ENCODE assay signal across 8 cellular contexts in genomic region chr11:87036756-87037449, GRCh38. TPM values are rescaled to one million over a fixed set of nuclear protein-coding genes. Genes with fewer than 3 reads are reported as not detected.
A peak's percentile ranks its signal among the peaks of the same experiment; 100 is the strongest.
DNase-seq lines count a peak whose midpoint lies in the region; ATAC-seq and TF ChIP-seq lines count a peak whose summit lies in the region.

No MANE protein-coding gene starts in this region.

- CTCF ChIA-PET in Calu3 (lab: Charles Lee): interaction anchor here (1.0 kb wide), 1 partner anchor 61 kb away, joined by 5 read pairs; no protein-coding TSS in a partner anchor

- peak overlapping the region; percentile 69 for H3K4me3 ChIP-seq in LNCaP clone FGC (ENCODE audit: low read depth, low read length)
- peak overlapping the region; percentile 42 for H3K4me3 ChIP-seq in mesendoderm (ENCODE audit: low read length)
- H3K4me3 ChIP-seq in aorta (ENCODE audit: low read length in 2 of 2): peak overlapping the region in 1 of 2 donors; percentile 90

- H3K36me3 ChIP-seq in mesendoderm (ENCODE audit: control insufficient read depth, insufficient read depth, low read length) (no peaks in the 10 kb centered on the region), aorta (ENCODE audit: control insufficient read depth in 1 of 2, insufficient read depth in 2 of 2, low read length in 1 of 2) (no peaks in the 10 kb centered on the region)

- TF ChIP-seq CTCF in Calu3 (IDR thresholded peaks at IDR 0.05; ENCODE audit: unreplicated experiment) (no peak), LNCaP clone FGC (IDR thresholded peaks at IDR 0.05; ENCODE audit: control insufficient read depth, extremely low read depth, insufficient read depth) (no peak)

- peak overlapping the region; percentile 22 for H3K4me2 ChIP-seq in mesendoderm (ENCODE audit: low read length)

- H3K27me3 Mint-ChIP-seq in Calu3 (ENCODE audit: unreplicated experiment): no peaks in the 10 kb centered on the region
- no peaks in the 10 kb centered on the region for H3K27me3 Mint-ChIP-seq in central memory CD8-positive, alpha-beta T cell

- no TSS peak for BruUV-seq in Calu3 (replicated peaks; lab: Mats Ljungman, UMichigan)

- H3K4ac ChIP-seq in mesendoderm (ENCODE audit: low read depth, low read length): peak overlapping the region; percentile 73

- H2BK15ac ChIP-seq in mesendoderm (replicated peaks; ENCODE audit: low read depth): peak overlapping the region; percentile 62

- intact Hi-C loops in Calu3 (cut with micrococcal nuclease; ENCODE audit: unreplicated experiment) (no loop called here), aorta (cut with DNase I) (loop anchor here in 1 of 2 donors (5.0 kb wide), 1 partner anchor 80 kb away; the partner anchor contains the start of gene FZD4)

- no CpG with 5 or more reads among the region's 10 CpGs for WGBS in mesendoderm (ENCODE audit: extremely low coverage, insufficient coverage, low lambda C conversion rate)
- 36 to 37% methylated on average over 10 of the region's 10 CpGs for WGBS in aorta, 2 donors

- H3K27me3 ChIP-seq in mesendoderm (ENCODE audit: insufficient read depth, low read length, poor library complexity) (no peaks in the 10 kb centered on the region), aorta (ENCODE audit: control insufficient read depth in 1 of 2, insufficient read depth in 2 of 2, low read length in 1 of 2) (no peaks in the 10 kb centered on the region)

- H3K79me1 ChIP-seq in mesendoderm (ENCODE audit: low read length): peaks cover 2% of the 10 kb centered on the region

- peak overlapping the region; percentile 76 for H3K9ac ChIP-seq in mesendoderm (ENCODE audit: low read length)

- no peaks in the 10 kb centered on the region for H3K9me3 Mint-ChIP-seq in Calu3 (ENCODE audit: low read depth, unreplicated experiment)
- no peaks in the 10 kb centered on the region for H3K9me3 Mint-ChIP-seq in central memory CD8-positive, alpha-beta T cell

- H3K18ac ChIP-seq in mesendoderm (ENCODE audit: low read length): peak overlapping the region; percentile 83

- H4K8ac ChIP-seq in mesendoderm (ENCODE audit: low read depth, low read length): no peak overlapping the region

- no peaks in the 10 kb centered on the region for H3K9me3 ChIP-seq in aorta (ENCODE audit: control insufficient read depth, low read length)

- peak overlapping the region; percentile 90 for H3K27ac Mint-ChIP-seq in Calu3 (ENCODE audit: unreplicated experiment)
- H3K27ac Mint-ChIP-seq in central memory CD8-positive, alpha-beta T cell (ENCODE audit: low read depth): peak overlapping the region; percentile 78

- H4K5ac ChIP-seq in mesendoderm (ENCODE audit: low read length): no peak overlapping the region

- no peak overlapping the region for H2BK120ac ChIP-seq in mesendoderm (ENCODE audit: low read depth, low read length)

- peak overlapping the region; percentile 88 for H3K56ac ChIP-seq in mesendoderm (ENCODE audit: low read length)

- H3K4me3 Mint-ChIP-seq in Calu3 (ENCODE audit: low read depth, unreplicated experiment): peak overlapping the region; percentile 98
- peak overlapping the region; percentile 91 for H3K4me3 Mint-ChIP-seq in central memory CD8-positive, alpha-beta T cell

- peaks cover 9% of the 10 kb centered on the region for H3K4me1 Mint-ChIP-seq in Calu3 (ENCODE audit: low read depth, unreplicated experiment)
- peaks cover 53% of the 10 kb centered on the region for H3K4me1 Mint-ChIP-seq in central memory CD8-positive, alpha-beta T cell

- H3K4me1 ChIP-seq in mesendoderm (ENCODE audit: control insufficient read depth, low read depth, low read length): peaks cover 2% of the 10 kb centered on the region
- H3K4me1 ChIP-seq in aorta (ENCODE audit: control insufficient read depth in 1 of 2, insufficient read depth in 2 of 2, low read length in 2 of 2): peaks cover 0 to 8% of the 10 kb centered on the region in 2 donors

- H3K23ac ChIP-seq in mesendoderm (ENCODE audit: low read length): no peak overlapping the region

- H3K27ac ChIP-seq in mesendoderm (ENCODE audit: low read depth, low read length): peak overlapping the region; percentile 56
- peak overlapping the region in 1 of 2 donors; percentile 42 for H3K27ac ChIP-seq in aorta (ENCODE audit: low read depth in 1 of 2, low read length in 2 of 2)

- H3K79me2 ChIP-seq in mesendoderm (ENCODE audit: control insufficient read depth, insufficient read depth, low read length): peaks cover 30% of the 10 kb centered on the region

- H2AK5ac ChIP-seq in mesendoderm (ENCODE audit: low read length): no peak overlapping the region

- ATAC-seq in GM21367 (IDR thresholded peaks at IDR 0.05; ENCODE audit: unreplicated experiment) (peak; percentile 4), aorta (ENCODE audit: low FRiP score) (peak; percentile 3), HG02884 (IDR thresholded peaks at IDR 0.05; ENCODE audit: unreplicated experiment) (no peak)
- ATAC-seq in central memory CD8-positive, alpha-beta T cell (replicated peaks; ENCODE audit: extremely low read depth, poor library complexity, severe bottlenecking): peak; percentile 9

- H3K36me3 Mint-ChIP-seq in Calu3 (ENCODE audit: insufficient read depth, unreplicated experiment): peaks cover 15% of the 10 kb centered on the region
- H3K36me3 Mint-ChIP-seq in central memory CD8-positive, alpha-beta T cell (ENCODE audit: insufficient read depth): peaks cover 6% of the 10 kb centered on the region

- DNase-seq in Calu3 (no peak), LNCaP clone FGC (ENCODE audit: low read depth) (no peak), mesendoderm (no peak), aorta (no peak), NCI-H524 treated with DMSO at 0.1 percent for 48 hours (lab: John Stamatoyannopoulos, UW) (no peak)
- DNase-seq in central memory CD8-positive, alpha-beta T cell (ENCODE audit: low spot score in 2 of 2): peak in 1 of 2 donors; percentile 10

- peak overlapping the region; percentile 5 for H2BK5ac ChIP-seq in mesendoderm (ENCODE audit: low read length)

RNA-seq across cellular contexts. Expression of gene TMEM135, which starts 0.8 kb away (rescaled TPM):
- 11.1 and 12.6 TPM in 2 replicates for total RNA-seq in Calu3 (2022)
- polyA plus RNA-seq in mesendoderm (2013, experiment 1 of 2): 24.1 TPM
- 24.8 TPM for polyA plus RNA-seq in mesendoderm (2013, experiment 2 of 2)
- 10 to 100 TPM; 33.9 to 49.0 TPM for total RNA-seq in aorta
- 10 to 100 TPM; 10.6 to 19.8 TPM for polyA plus RNA-seq in aorta
